25 cellular contexts compared by ENCODE assay signal in the genomic region with DNA sequence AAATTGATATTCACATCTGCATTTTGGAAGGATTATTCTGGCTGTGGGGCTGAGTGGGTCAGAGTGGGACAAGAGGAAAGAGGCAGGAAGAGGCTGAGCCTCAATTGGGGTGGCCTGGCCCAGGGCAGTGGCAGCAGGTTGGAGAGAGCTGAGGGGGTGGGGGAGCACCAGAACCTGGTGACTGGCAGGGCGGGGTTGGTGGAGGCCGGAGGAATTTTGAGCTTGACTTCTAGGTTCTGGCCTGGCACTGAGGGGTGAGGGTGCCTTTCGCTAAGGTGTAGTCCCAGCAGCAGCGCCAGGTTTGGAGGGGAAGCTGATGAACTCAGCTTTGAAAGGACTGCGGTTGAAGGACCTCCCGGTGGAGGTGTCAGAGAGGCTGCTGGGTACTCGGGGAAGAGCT.
"Had no signal": no experiment of that assay in that cellular context is flagged by ENCODE, and none has a peak within 500 bp of the region (broad histone marks: within the 10 kb centered on the region; RNA-seq: fewer than 3 reads in every experiment).

No MANE protein-coding gene starts in this region.

- H3K27ac ChIP-seq: SJSA1 had no signal

- H3K9me3 ChIP-seq: SJSA1 had no signal

- H3K4me1 ChIP-seq: SJSA1 had no signal

- ATAC-seq: activated T-helper 17 cell treated with anti-CD3 and anti-CD28 coated beads, Interleukin-2, amount 50 U/mL, for 72 hours; SK-N-SH treated with all-trans-retinoic acid at 6 μM for 48 hours had no signal

- H3K27ac Mint-ChIP-seq: activated B cell treated with CpG ODN at 0.5 μM for 24 hours; activated CD4-positive, alpha-beta memory T cell treated with anti-CD3 and anti-CD28 coated beads, Interleukin-2, amount 10 ng/mL, durations not matched to agents 7 days and 5 days; activated CD4-positive, alpha-beta T cell treated with anti-CD3 and anti-CD28 coated beads, Interleukin-2, amount 10 ng/mL, durations not matched to agents 24 days and 14 days; activated naive CD4-positive, alpha-beta T cell treated with anti-CD3 and anti-CD28 coated beads for 36 hours; activated naive CD8-positive, alpha-beta T cell; activated T-helper 17 cell treated with anti-CD3 and anti-CD28 coated beads, Interleukin-2, amount 50 U/mL, for 72 hours; T-helper 1 cell treated with Interleukin-12 subunit alpha and Interleukin-12 subunit beta and Interleukin-4 antibody, amounts not matched to agents 30 μg/mL and 1 μg/mL, for 36 hours had no signal

- H3K27me3 ChIP-seq: SJSA1 had no signal

- H3K4me1 Mint-ChIP-seq: activated B cell treated with CpG ODN at 0.5 μM for 24 hours; activated CD4-positive, alpha-beta memory T cell treated with anti-CD3 and anti-CD28 coated beads, Interleukin-2, amount 10 ng/mL, durations not matched to agents 7 days and 5 days; activated CD4-positive, alpha-beta T cell treated with anti-CD3 and anti-CD28 coated beads, Interleukin-2, amount 10 ng/mL, durations not matched to agents 24 days and 14 days; activated T-helper 17 cell treated with anti-CD3 and anti-CD28 coated beads, Interleukin-2, amount 50 U/mL, for 72 hours had no signal

- DNase-seq: activated B cell treated with CpG ODN at 0.5 μM for 24 hours; activated CD4-positive, alpha-beta memory T cell treated with anti-CD3 and anti-CD28 coated beads, Interleukin-2, amount 10 ng/mL, durations not matched to agents 7 days and 5 days; activated CD4-positive, alpha-beta T cell treated with anti-CD3 and anti-CD28 coated beads for 1 hour; activated CD4-positive, alpha-beta T cell treated with anti-CD3 and anti-CD28 coated beads, Interleukin-2, amount 10 ng/mL, durations not matched to agents 24 days and 14 days; activated gamma-delta T cell; activated naive CD4-positive, alpha-beta T cell treated with anti-CD3 and anti-CD28 coated beads for 36 hours; activated T-cell treated with anti-CD3 and anti-CD28 coated beads for 4 hours; activated T-cell treated with anti-CD3 and anti-CD28 coated beads, Interleukin-2, amount 50 U/mL, for 48 hours; amygdala; caudate nucleus; Karpas-422; NCI-H1048; NCI-H1417; NCI-H1930; NCI-H2171; NCI-H226; NCI-H526 treated with DMSO at 0.1 percent for 48 hours; NCI-H82; SHP77; T-helper 9 cell had no signal

- H3K9me3 Mint-ChIP-seq: activated B cell treated with CpG ODN at 0.5 μM for 24 hours; activated CD4-positive, alpha-beta memory T cell treated with anti-CD3 and anti-CD28 coated beads, Interleukin-2, amount 10 ng/mL, durations not matched to agents 7 days and 5 days; activated CD4-positive, alpha-beta T cell treated with anti-CD3 and anti-CD28 coated beads, Interleukin-2, amount 10 ng/mL, durations not matched to agents 24 days and 14 days; activated naive CD4-positive, alpha-beta T cell treated with anti-CD3 and anti-CD28 coated beads for 36 hours; activated T-helper 17 cell treated with anti-CD3 and anti-CD28 coated beads, Interleukin-2, amount 50 U/mL, for 72 hours; T-helper 1 cell treated with Interleukin-12 subunit alpha and Interleukin-12 subunit beta and Interleukin-4 antibody, amounts not matched to agents 30 μg/mL and 1 μg/mL, for 36 hours had no signal

- H3K4me3 Mint-ChIP-seq: activated B cell treated with CpG ODN at 0.5 μM for 24 hours; activated CD4-positive, alpha-beta memory T cell treated with anti-CD3 and anti-CD28 coated beads, Interleukin-2, amount 10 ng/mL, durations not matched to agents 7 days and 5 days; activated CD4-positive, alpha-beta T cell treated with anti-CD3 and anti-CD28 coated beads, Interleukin-2, amount 10 ng/mL, durations not matched to agents 24 days and 14 days; activated naive CD4-positive, alpha-beta T cell treated with anti-CD3 and anti-CD28 coated beads for 36 hours; activated naive CD8-positive, alpha-beta T cell; activated T-helper 17 cell treated with anti-CD3 and anti-CD28 coated beads, Interleukin-2, amount 50 U/mL, for 72 hours; T-helper 1 cell treated with Interleukin-12 subunit alpha and Interleukin-12 subunit beta and Interleukin-4 antibody, amounts not matched to agents 30 μg/mL and 1 μg/mL, for 36 hours had no signal

- H3K27me3 Mint-ChIP-seq: activated B cell treated with CpG ODN at 0.5 μM for 24 hours; activated CD4-positive, alpha-beta memory T cell treated with anti-CD3 and anti-CD28 coated beads, Interleukin-2, amount 10 ng/mL, durations not matched to agents 7 days and 5 days; activated CD4-positive, alpha-beta T cell treated with anti-CD3 and anti-CD28 coated beads, Interleukin-2, amount 10 ng/mL, durations not matched to agents 24 days and 14 days; activated naive CD8-positive, alpha-beta T cell had no signal

- H3K4me3 ChIP-seq: SJSA1 had no signal

- H3K36me3 Mint-ChIP-seq: activated naive CD8-positive, alpha-beta T cell had no signal
